In genomic region chr16:86771506-86772230, GRCh38 we compare ENCODE assay signal across 24 cellular contexts.
"Had no signal": no experiment of that assay in that cellular context is flagged by ENCODE, and none has a peak within 500 bp of the region (broad histone marks: within the 10 kb centered on the region; RNA-seq: fewer than 3 reads in every experiment).

No MANE protein-coding gene starts in this region.

- H3K4me3 Mint-ChIP-seq: activated naive CD8-positive, alpha-beta T cell; activated T-cell treated with anti-CD3 and anti-CD28 coated beads, Interleukin-2, amount 50 U/mL, for 72 hours; naive B cell; neural progenitor cell had no signal

- DNase-seq: activated CD4-positive, alpha-beta T cell treated with anti-CD3 and anti-CD28 coated beads for 1 hour; activated CD4-positive, alpha-beta T cell treated with anti-CD3 and anti-CD28 coated beads, Interleukin-2, amount 50 U/mL, for 4 hours; activated gamma-delta T cell treated with Interleukin-2 at 50 U/mL for 16 hours; activated T-cell treated with anti-CD3 and anti-CD28 coated beads, Interleukin-2, amount 50 U/mL, for 72 hours; central memory CD4-positive, alpha-beta T cell; dorsolateral prefrontal cortex; naive B cell; ovary; stimulated activated CD4-positive, alpha-beta T cell treated with anti-CD3 and anti-CD28 coated beads, Interleukin-12 subunit alpha, Interleukin-12 subunit beta, amount 100 ng/mL, for 4 hours; stimulated activated CD4-positive, alpha-beta T cell treated with anti-CD3 and anti-CD28 coated beads, Interleukin-2, amount 100 ng/mL, for 24 hours; stimulated activated naive CD8-positive, alpha-beta T cell treated with anti-CD3 and anti-CD28 coated beads, Interleukin-15, Interleukin-2, amounts not matched to agents 100 U/mL and 50 U/mL, for 24 hours; substantia nigra; SW 1271; T-helper 2 cell had no signal

- H3K27me3 ChIP-seq: neural progenitor cell, ovary, tibial artery, vagina had no signal

- H3K27ac Mint-ChIP-seq: activated naive CD8-positive, alpha-beta T cell; activated T-cell treated with anti-CD3 and anti-CD28 coated beads, Interleukin-2, amount 50 U/mL, for 72 hours; naive B cell had no signal

- H3K4me1 Mint-ChIP-seq: naive B cell had no signal

- H3K36me3 ChIP-seq: neural progenitor cell, ovary, tibial artery, vagina had no signal

- H3K9me3 ChIP-seq: ovary, tibial artery, vagina had no signal

- H3K9me3 Mint-ChIP-seq: activated T-cell treated with anti-CD3 and anti-CD28 coated beads, Interleukin-2, amount 50 U/mL, for 72 hours had no signal

- H3K36me3 Mint-ChIP-seq: activated naive CD8-positive, alpha-beta T cell; naive B cell; neural progenitor cell had no signal

- H3K4me3 ChIP-seq: dorsolateral prefrontal cortex, lung, neural progenitor cell, ovary, tibial artery, vagina had no signal

- H3K27ac ChIP-seq: dorsolateral prefrontal cortex, epithelial cell of prostate, neural progenitor cell, ovary, tibial artery, vagina, VCaP had no signal

- H2AFZ ChIP-seq: neural progenitor cell had no signal

- H3K4me1 ChIP-seq: vagina had no signal

- H3K9ac ChIP-seq: neural progenitor cell had no signal

- FAIRE-seq: colon, frontal cortex, keratinocyte had no signal
